In genomic region chr5:96439477-96440184, GRCh38 we compare ENCODE assay signal across 1 cellular context.
TF ChIP-seq lines count a peak whose summit lies in the region.

No MANE protein-coding gene starts in this region.

TF ChIP-seq in K562, 482 proteins besides CTCF, POLR2A, EP300 and RAD21 (continued from another document):
- TF ChIP-seq, protein P1, sequence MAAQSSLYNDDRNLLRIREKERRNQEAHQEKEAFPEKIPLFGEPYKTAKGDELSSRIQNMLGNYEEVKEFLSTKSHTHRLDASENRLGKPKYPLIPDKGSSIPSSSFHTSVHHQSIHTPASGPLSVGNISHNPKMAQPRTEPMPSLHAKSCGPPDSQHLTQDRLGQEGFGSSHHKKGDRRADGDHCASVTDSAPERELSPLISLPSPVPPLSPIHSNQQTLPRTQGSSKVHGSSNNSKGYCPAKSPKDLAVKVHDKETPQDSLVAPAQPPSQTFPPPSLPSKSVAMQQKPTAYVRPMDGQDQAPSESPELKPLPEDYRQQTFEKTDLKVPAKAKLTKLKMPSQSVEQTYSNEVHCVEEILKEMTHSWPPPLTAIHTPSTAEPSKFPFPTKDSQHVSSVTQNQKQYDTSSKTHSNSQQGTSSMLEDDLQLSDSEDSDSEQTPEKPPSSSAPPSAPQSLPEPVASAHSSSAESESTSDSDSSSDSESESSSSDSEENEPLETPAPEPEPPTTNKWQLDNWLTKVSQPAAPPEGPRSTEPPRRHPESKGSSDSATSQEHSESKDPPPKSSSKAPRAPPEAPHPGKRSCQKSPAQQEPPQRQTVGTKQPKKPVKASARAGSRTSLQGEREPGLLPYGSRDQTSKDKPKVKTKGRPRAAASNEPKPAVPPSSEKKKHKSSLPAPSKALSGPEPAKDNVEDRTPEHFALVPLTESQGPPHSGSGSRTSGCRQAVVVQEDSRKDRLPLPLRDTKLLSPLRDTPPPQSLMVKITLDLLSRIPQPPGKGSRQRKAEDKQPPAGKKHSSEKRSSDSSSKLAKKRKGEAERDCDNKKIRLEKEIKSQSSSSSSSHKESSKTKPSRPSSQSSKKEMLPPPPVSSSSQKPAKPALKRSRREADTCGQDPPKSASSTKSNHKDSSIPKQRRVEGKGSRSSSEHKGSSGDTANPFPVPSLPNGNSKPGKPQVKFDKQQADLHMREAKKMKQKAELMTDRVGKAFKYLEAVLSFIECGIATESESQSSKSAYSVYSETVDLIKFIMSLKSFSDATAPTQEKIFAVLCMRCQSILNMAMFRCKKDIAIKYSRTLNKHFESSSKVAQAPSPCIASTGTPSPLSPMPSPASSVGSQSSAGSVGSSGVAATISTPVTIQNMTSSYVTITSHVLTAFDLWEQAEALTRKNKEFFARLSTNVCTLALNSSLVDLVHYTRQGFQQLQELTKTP (IDR thresholded peaks at IDR 0.05; ENCODE audit: low read depth in 1 of 2, partially characterized antibody in 2 of 2) = no peak
- no peak for TF ChIP-seq COPS2 (conservative IDR thresholded peaks at IDR 0.05)
- TF ChIP-seq CREB5 (CRISPR knock-in tag; IDR thresholded peaks at IDR 0.05) = no peak
- no peak for TF ChIP-seq SNRNP70 (optimal IDR thresholded peaks at IDR 0.05; ENCODE audit: low read depth, low read length)
- TF ChIP-seq XRCC3 (IDR thresholded peaks at IDR 0.05) = no peak
- TF ChIP-seq FOXJ3 (CRISPR knock-in tag; IDR thresholded peaks at IDR 0.05) = no peak
- TF ChIP-seq NCOA2 (IDR thresholded peaks at IDR 0.05; ENCODE audit: partially characterized antibody in 2 of 2) = no peak
TF ChIP-seq in K562: peak in this region for 0.
